In the genomic region with DNA sequence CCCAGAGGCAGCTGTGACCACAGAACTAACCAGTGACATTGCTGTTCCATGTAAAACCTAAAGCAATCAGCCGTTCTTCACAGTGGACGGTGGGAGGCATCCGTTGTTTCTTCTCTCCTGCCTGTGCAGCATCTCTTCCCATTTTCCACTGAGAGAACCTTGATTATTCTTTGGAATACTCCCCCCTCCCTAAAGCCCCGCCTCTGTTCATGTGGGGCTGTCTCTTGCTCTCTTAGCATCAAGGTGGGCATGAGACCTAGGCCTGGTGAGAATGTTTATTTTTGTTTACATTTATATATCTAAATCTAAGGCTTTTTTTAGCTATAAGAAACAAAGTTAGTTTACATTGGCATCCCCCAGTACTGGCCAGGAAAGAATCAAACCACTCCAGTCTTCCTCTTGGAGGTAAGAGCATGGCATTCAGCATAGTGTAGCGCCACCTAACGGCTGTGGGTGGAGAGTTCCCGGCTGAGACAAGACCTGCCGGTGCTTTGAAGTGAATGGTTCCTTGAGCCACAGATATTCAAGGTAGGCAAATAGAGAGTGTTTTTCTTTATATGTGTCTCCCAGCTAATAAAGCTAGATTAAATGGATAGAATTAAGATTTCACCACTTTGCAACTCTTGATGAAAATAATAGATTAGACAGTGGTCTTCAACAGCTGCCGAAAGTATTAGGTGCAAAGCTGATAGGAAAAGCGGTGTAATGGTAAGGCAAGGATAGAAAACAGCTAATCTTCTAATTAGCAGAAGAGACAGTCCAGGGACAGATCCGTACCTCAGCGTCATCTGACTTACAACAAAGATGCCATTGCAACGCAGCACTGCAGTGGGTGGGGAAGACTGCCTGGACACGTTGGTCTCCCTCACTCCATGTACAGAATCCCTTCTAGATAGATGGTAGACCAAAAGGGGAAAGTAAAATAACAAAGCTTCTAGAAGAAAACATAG, we compare ENCODE assay signal across 9 cellular contexts.
DNase-seq lines count a peak whose midpoint lies in the region; ATAC-seq and TF ChIP-seq lines count a peak whose summit lies in the region.
"Had no signal": no experiment of that assay in that cellular context is flagged by ENCODE, and none has a peak within 500 bp of the region (broad histone marks: within the 10 kb centered on the region; RNA-seq: fewer than 3 reads in every experiment).

No MANE protein-coding gene starts in this region.

- H3K4me3 ChIP-seq in cardiac fibroblast (replicated peaks in 1 of 2; ENCODE audit: low read depth in 2 of 2, low read length in 2 of 2) (no peak overlapping the region), kidney epithelial cell (ENCODE audit: low read depth, low read length) (no peak overlapping the region)
- H3K4me3 ChIP-seq: BLaER1 had no signal

- no peak for ATAC-seq in stimulated activated naive CD8-positive, alpha-beta T cell treated with anti-CD3 and anti-CD28 coated beads, Interleukin-15, Interleukin-2, amounts not matched to agents 100 U/mL and 50 U/mL, for 24 hours
- ATAC-seq in GM21529 (IDR thresholded peaks at IDR 0.05; ENCODE audit: unreplicated experiment) = no peak

- DNase-seq in NCI-H1417 (lab: John Stamatoyannopoulos, UW) (peak in 2 of 3 experiments; percentile 37 to 68), NCI-H1417 treated with DMSO at 0.1 percent for 48 hours (lab: John Stamatoyannopoulos, UW) (no peak), HS-5 (ENCODE audit: low read depth) (peak; percentile 4), OCI-M1 (lab: John Stamatoyannopoulos, UW) (peak; percentile 84), cardiac fibroblast (ENCODE audit: low read depth in 2 of 2) (peak; percentile 83 to 88), kidney epithelial cell (ENCODE audit: low read depth) (peak; percentile 25)
- peak; percentile 24 for DNase-seq in stimulated activated naive CD8-positive, alpha-beta T cell treated with anti-CD3 and anti-CD28 coated beads, Interleukin-15, Interleukin-2, amounts not matched to agents 100 U/mL and 50 U/mL, for 24 hours

- no peaks in the 10 kb centered on the region for H3K27me3 ChIP-seq in kidney epithelial cell (ENCODE audit: control insufficient read depth, insufficient read depth, low read length)
- H3K27me3 ChIP-seq: BLaER1 had no signal

- H3K36me3 ChIP-seq in kidney epithelial cell (ENCODE audit: control insufficient read depth, insufficient read depth, low read length) = no peaks in the 10 kb centered on the region
- H3K36me3 ChIP-seq: BLaER1 had no signal

- peak; percentile 95 for TF ChIP-seq CTCF in cardiac fibroblast (IDR thresholded peaks at IDR 0.05; ENCODE audit: low read depth, low read length)
- peak; percentile 92 for TF ChIP-seq CTCF in kidney epithelial cell (IDR thresholded peaks at IDR 0.05; ENCODE audit: insufficient read depth, low read length, poor library complexity, severe bottlenecking)
